In the genomic region with DNA sequence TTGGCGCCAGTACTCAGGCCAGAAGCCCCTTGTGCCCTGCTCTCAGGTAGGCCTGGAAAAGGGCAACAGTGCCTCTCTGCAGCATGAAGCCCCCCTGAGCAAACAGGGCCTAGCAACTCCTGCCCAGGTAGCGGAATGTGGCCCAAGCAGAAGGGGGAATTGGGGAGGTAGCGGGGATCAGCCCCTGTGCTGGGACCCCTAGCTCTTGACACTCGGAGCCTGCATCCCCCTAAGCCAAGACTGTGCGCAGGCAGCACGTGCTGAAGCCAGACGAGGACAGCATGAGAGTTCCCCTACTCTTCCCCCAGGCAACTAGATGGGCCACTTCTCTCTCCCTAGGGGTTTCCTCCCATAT, we compare ENCODE assay signal across 8 cellular contexts. TPM values are rescaled to one million over a fixed set of nuclear protein-coding genes. Genes with fewer than 3 reads are reported as not detected.
DNase-seq lines count a peak whose midpoint lies in the region; ATAC-seq and TF ChIP-seq lines count a peak whose summit lies in the region.

No MANE protein-coding gene starts in this region.

- ATAC-seq in gastrocnemius medialis = no peak
- no peak for ATAC-seq in GM21515 (IDR thresholded peaks at IDR 0.05; ENCODE audit: unreplicated experiment)
- no peak for ATAC-seq in HG03432 (IDR thresholded peaks at IDR 0.05; ENCODE audit: unreplicated experiment)

- in situ Hi-C loops in gastrocnemius medialis (cut with MboI; ENCODE audit: low sequenced_read_pairs in 4 of 4) = loop anchor here in 2 of 4 donors (25.0 kb wide), 2 partner anchors 269 to 294 kb away; partner anchors contain the start of genes ALDOA (in 1 of the 2), PPP4C (in 1 of the 2), TBX6 (in 1 of the 2) and YPEL3 (in 1 of the 2)

- peaks cover 36% of the 10 kb centered on the region for H3K4me1 ChIP-seq in SJSA1 (replicated peaks)
- H3K4me1 ChIP-seq in gastrocnemius medialis = peaks cover 43 to 48% of the 10 kb centered on the region in 2 donors

- H3K4me3 ChIP-seq in SJSA1 (peak overlapping the region; percentile 88), fibroblast of pulmonary artery (replicated peaks; ENCODE audit: low read depth, low read length) (peak overlapping the region; percentile 78), gastrocnemius medialis (peak overlapping the region; percentile 84 to 100 (median 96))

- H3K36me3 ChIP-seq in SJSA1 (peaks cover 90% of the 10 kb centered on the region), gastrocnemius medialis (peaks cover 0 to 53% of the 10 kb centered on the region in 2 donors)

- no peak for DNase-seq in SJSA1 (ENCODE audit: low read depth in 1 of 2, low spot score in 2 of 2)
- DNase-seq in fibroblast of pulmonary artery (ENCODE audit: low read depth) = no peak
- no peak for DNase-seq in gastrocnemius medialis
- no peak for DNase-seq in NCI-H2081 treated with DMSO at 0.1 percent for 48 hours (lab: John Stamatoyannopoulos, UW)
- no peak for DNase-seq in kidney glomerular epithelial cell (lab: John Stamatoyannopoulos, UW)

- no peaks in the 10 kb centered on the region for H3K9me3 ChIP-seq in SJSA1 (replicated peaks)
- no peaks in the 10 kb centered on the region for H3K9me3 ChIP-seq in gastrocnemius medialis

- intact Hi-C loops in gastrocnemius medialis (cut with DNase I; ENCODE audit: low total_unique reads) = loop anchor here (1.0 to 5.0 kb wide), 2 partner anchors 14 to 454 kb away; partner anchors contain the start of genes ASPHD1 and TBC1D10B

- TF ChIP-seq CTCF in fibroblast of pulmonary artery (IDR thresholded peaks at IDR 0.05; ENCODE audit: low read length, missing control alignments) (no peak), gastrocnemius medialis (IDR thresholded peaks at IDR 0.05 in 4 of 5, conservative IDR thresholded peaks at IDR 0.05 in 1 of 5) (no peak)

- TF ChIP-seq POLR2A in GM18526 (IDR thresholded peaks at IDR 0.05; ENCODE audit: extremely low read depth, insufficient read length) = peak; percentile 35
- TF ChIP-seq POLR2A in gastrocnemius medialis (IDR thresholded peaks at IDR 0.05) = no peak

- H3K27me3 ChIP-seq in SJSA1 (replicated peaks) (no peaks in the 10 kb centered on the region), gastrocnemius medialis (no peaks in the 10 kb centered on the region)

- H3K27ac ChIP-seq in SJSA1 (peak overlapping the region; percentile 99), gastrocnemius medialis (peak overlapping the region; percentile 92 to 97 (median 94))

RNA-seq across cellular contexts. Expression of gene CD2BP2, which starts 0.8 kb away (rescaled TPM):
- 55.8 and 60.7 TPM in 2 replicates for total RNA-seq in SJSA1 (2014; rRNA removed; shearing (Covaris generic))
- total RNA-seq in gastrocnemius medialis = 10 to 100 TPM; 33.4 to 53.8 (median 40.9) TPM

RNA-seq across cellular contexts. Expression of gene TBC1D10B, which starts 14.4 kb away (rescaled TPM):
- 25.8 and 42.5 TPM in 2 replicates for total RNA-seq in SJSA1 (2014; rRNA removed; shearing (Covaris generic))
- 10 to 100 TPM; 35.3 to 52.6 (median 43.6) TPM for total RNA-seq in gastrocnemius medialis

RNA-seq across cellular contexts. Expression of gene MYL11, which starts 18.7 kb away (rescaled TPM):
- not detected in 2 replicates for total RNA-seq in SJSA1 (2014; rRNA removed; shearing (Covaris generic))
- total RNA-seq in gastrocnemius medialis = 1,000 to 10,000 TPM; 1,053 to 4,879 (median 1,942) TPM

RNA-seq across cellular contexts. Expression of gene SEPTIN1, which starts 26.4 kb away (rescaled TPM):
- not detected in 2 replicates for total RNA-seq in SJSA1 (2014; rRNA removed; shearing (Covaris generic))
- under 1 TPM in 1 of 4 donors, not detected in 3; 0.65 TPM for total RNA-seq in gastrocnemius medialis

RNA-seq across cellular contexts. Expression of gene ZNF48, which starts 39.3 kb away (rescaled TPM):
- 9.6 and 17.3 TPM in 2 replicates for total RNA-seq in SJSA1 (2014; rRNA removed; shearing (Covaris generic))
- total RNA-seq in gastrocnemius medialis = 10 to 100 TPM in 2 of 4 donors, 1 to 10 TPM in 2; 4.4 to 12.7 (median 8.7) TPM

Comparison
In these comparisons a context has a peak if more than half of its experiments do, and no peak if none do; other contexts are left out.
1. RNA of gene MYL11, which starts 18.7 kb away (total RNA-seq): 1,053 to 4,879 TPM in gastrocnemius medialis; not detected in SJSA1; every median in the first group is over 1,000 times any median in the second.
2. Peak in every context shown above with its lines, with median percentiles within 50 percentile points of each other: H3K4me3 ChIP-seq.